In genomic region chr11:131841028-131841427, GRCh38 we compare ENCODE assay signal across 17 cellular contexts.
"Had no signal": no experiment of that assay in that cellular context is flagged by ENCODE, and none has a peak within 500 bp of the region (broad histone marks: within the 10 kb centered on the region; RNA-seq: fewer than 3 reads in every experiment).

No MANE protein-coding gene starts in this region.

- H3K36me3 Mint-ChIP-seq: activated CD8-positive, alpha-beta memory T cell treated with anti-CD3 and anti-CD28 coated beads, Interleukin-2, amount 10 ng/mL, durations not matched to agents 7 days and 5 days; activated naive CD8-positive, alpha-beta T cell; brain; natural killer cell treated with Interleukin-12 subunit alpha and Interleukin-12 subunit beta and Interleukin-15 and Interleukin-18, amount 100 ng/mL, for 72 hours; stimulated activated naive B cell treated with anti-CD40 and anti-IgM and Interleukin-4, amounts not matched to agents 10 μg/mL and 1 μg/mL and 100 μg/mL, for 72 hours had no signal

- H3K27ac ChIP-seq: coronary artery, hepatocyte, lower lobe of right lung, sigmoid colon had no signal

- H3K27ac Mint-ChIP-seq: activated B cell treated with CpG ODN at 0.5 μM for 24 hours; activated CD4-positive, alpha-beta memory T cell treated with anti-CD3 and anti-CD28 coated beads, Interleukin-2, amount 10 ng/mL, durations not matched to agents 7 days and 5 days; activated CD8-positive, alpha-beta memory T cell treated with anti-CD3 and anti-CD28 coated beads, Interleukin-2, amount 10 ng/mL, durations not matched to agents 7 days and 5 days; activated naive CD8-positive, alpha-beta T cell; brain; natural killer cell treated with Interleukin-12 subunit alpha and Interleukin-12 subunit beta and Interleukin-15 and Interleukin-18, amount 100 ng/mL, for 72 hours; stimulated activated naive B cell treated with anti-CD40 and anti-IgM and Interleukin-4, amounts not matched to agents 10 μg/mL and 1 μg/mL and 100 μg/mL, for 72 hours; T-helper 1 cell treated with Interleukin-12 subunit alpha and Interleukin-12 subunit beta and Interleukin-4 antibody, amounts not matched to agents 30 μg/mL and 1 μg/mL, for 36 hours had no signal

- ATAC-seq: activated CD8-positive, alpha-beta memory T cell treated with anti-CD3 and anti-CD28 coated beads, Interleukin-2, amount 10 ng/mL, durations not matched to agents 7 days and 5 days; esophagus mucosa; left cardiac atrium; natural killer cell treated with Interleukin-12 subunit alpha and Interleukin-12 subunit beta and Interleukin-15 and Interleukin-18, amount 100 ng/mL, for 72 hours; stimulated activated naive B cell treated with anti-CD40 and anti-IgM and Interleukin-4, amounts not matched to agents 10 μg/mL and 1 μg/mL and 100 μg/mL, for 72 hours had no signal

- H3K4me2 ChIP-seq: hepatocyte had no signal

- H3K4me3 Mint-ChIP-seq: activated B cell treated with CpG ODN at 0.5 μM for 24 hours; activated CD4-positive, alpha-beta memory T cell treated with anti-CD3 and anti-CD28 coated beads, Interleukin-2, amount 10 ng/mL, durations not matched to agents 7 days and 5 days; activated CD8-positive, alpha-beta memory T cell treated with anti-CD3 and anti-CD28 coated beads, Interleukin-2, amount 10 ng/mL, durations not matched to agents 7 days and 5 days; activated naive CD8-positive, alpha-beta T cell; brain; natural killer cell treated with Interleukin-12 subunit alpha and Interleukin-12 subunit beta and Interleukin-15 and Interleukin-18, amount 100 ng/mL, for 72 hours; stimulated activated naive B cell treated with anti-CD40 and anti-IgM and Interleukin-4, amounts not matched to agents 10 μg/mL and 1 μg/mL and 100 μg/mL, for 72 hours; T-helper 1 cell treated with Interleukin-12 subunit alpha and Interleukin-12 subunit beta and Interleukin-4 antibody, amounts not matched to agents 30 μg/mL and 1 μg/mL, for 36 hours had no signal

- DNase-seq: activated B cell treated with CpG ODN at 0.5 μM for 24 hours; activated CD4-positive, alpha-beta memory T cell treated with anti-CD3 and anti-CD28 coated beads, Interleukin-2, amount 10 ng/mL, durations not matched to agents 7 days and 5 days; activated CD4-positive, alpha-beta T cell treated with anti-CD3 and anti-CD28 coated beads for 4 hours; activated CD8-positive, alpha-beta memory T cell treated with anti-CD3 and anti-CD28 coated beads, Interleukin-2, amount 10 ng/mL, durations not matched to agents 7 days and 5 days; central memory CD4-positive, alpha-beta T cell; left cardiac atrium; lower lobe of right lung; nucleus accumbens; sigmoid colon; stimulated activated naive B cell treated with anti-CD40 and anti-IgM and Interleukin-4, amounts not matched to agents 10 μg/mL and 1 μg/mL and 100 μg/mL, for 72 hours had no signal

- H3K4me1 Mint-ChIP-seq: activated B cell treated with CpG ODN at 0.5 μM for 24 hours; activated CD4-positive, alpha-beta memory T cell treated with anti-CD3 and anti-CD28 coated beads, Interleukin-2, amount 10 ng/mL, durations not matched to agents 7 days and 5 days; activated CD8-positive, alpha-beta memory T cell treated with anti-CD3 and anti-CD28 coated beads, Interleukin-2, amount 10 ng/mL, durations not matched to agents 7 days and 5 days; brain; stimulated activated naive B cell treated with anti-CD40 and anti-IgM and Interleukin-4, amounts not matched to agents 10 μg/mL and 1 μg/mL and 100 μg/mL, for 72 hours had no signal

- H3K4me3 ChIP-seq: coronary artery, hepatocyte, lower lobe of right lung, sigmoid colon had no signal

- H3K9me3 Mint-ChIP-seq: T-helper 1 cell treated with Interleukin-12 subunit alpha and Interleukin-12 subunit beta and Interleukin-4 antibody, amounts not matched to agents 30 μg/mL and 1 μg/mL, for 36 hours had no signal

- H3K79me2 ChIP-seq: hepatocyte had no signal

- H3K9me3 ChIP-seq: lower lobe of right lung, sigmoid colon had no signal

- H3K27me3 ChIP-seq: sigmoid colon had no signal

- H3K4me1 ChIP-seq: sigmoid colon had no signal

- H3K27me3 Mint-ChIP-seq: activated B cell treated with CpG ODN at 0.5 μM for 24 hours; activated CD4-positive, alpha-beta memory T cell treated with anti-CD3 and anti-CD28 coated beads, Interleukin-2, amount 10 ng/mL, durations not matched to agents 7 days and 5 days; activated CD8-positive, alpha-beta memory T cell treated with anti-CD3 and anti-CD28 coated beads, Interleukin-2, amount 10 ng/mL, durations not matched to agents 7 days and 5 days; natural killer cell treated with Interleukin-12 subunit alpha and Interleukin-12 subunit beta and Interleukin-15 and Interleukin-18, amount 100 ng/mL, for 72 hours; stimulated activated naive B cell treated with anti-CD40 and anti-IgM and Interleukin-4, amounts not matched to agents 10 μg/mL and 1 μg/mL and 100 μg/mL, for 72 hours had no signal

- H3K36me3 ChIP-seq: lower lobe of right lung, sigmoid colon had no signal

- H2AFZ ChIP-seq: hepatocyte had no signal
